In genomic region chr1:186403632-186404031, GRCh38 we compare ENCODE assay signal across 25 cellular contexts. TPM values are rescaled to one million over a fixed set of nuclear protein-coding genes. Genes with fewer than 3 reads are reported as not detected.
"Had no signal": no experiment of that assay in that cellular context is flagged by ENCODE, and none has a peak within 500 bp of the region (broad histone marks: within the 10 kb centered on the region; RNA-seq: fewer than 3 reads in every experiment).

No MANE protein-coding gene starts in this region.

- DNase-seq: effector memory CD4-positive, alpha-beta T cell; esophagus squamous epithelium; foreskin fibroblast; kidney; left cardiac atrium; left ventricle myocardium inferior; lower lobe of right lung; midbrain; spleen; stimulated activated CD4-positive, alpha-beta T cell treated with anti-CD3 and anti-CD28 coated beads, Interleukin-15, amount 100 ng/mL, for 24 hours; stimulated activated CD4-positive, alpha-beta T cell treated with anti-CD3 and anti-CD28 coated beads, Interleukin-1b, Interleukin-23, amount 100 ng/mL, for 48 hours; stimulated activated CD4-positive, alpha-beta T cell treated with anti-CD3 and anti-CD28 coated beads, Interleukin-4, amount 100 ng/mL, for 24 hours; stimulated activated naive B cell treated with anti-CD40 and anti-IgM and Interleukin-4, amounts not matched to agents 10 μg/mL and 1 μg/mL and 100 μg/mL, for 72 hours; stimulated activated naive CD8-positive, alpha-beta T cell treated with anti-CD3 and anti-CD28 coated beads, Interleukin-15, amount 100 ng/mL, for 72 hours; transverse colon had no signal

- H3K27ac ChIP-seq: esophagus squamous epithelium, left ventricle myocardium inferior, lower lobe of right lung, spleen, thoracic aorta, transverse colon had no signal

- H3K4me3 Mint-ChIP-seq: memory B cell; nephron; stimulated activated naive B cell treated with anti-CD40 and anti-IgM and Interleukin-4, amounts not matched to agents 10 μg/mL and 1 μg/mL and 100 μg/mL, for 72 hours; stimulated activated naive CD8-positive, alpha-beta T cell treated with anti-CD3 and anti-CD28 coated beads, Interleukin-15, amount 100 ng/mL, for 72 hours had no signal

- H3K4me1 Mint-ChIP-seq: memory B cell; nephron; stimulated activated naive B cell treated with anti-CD40 and anti-IgM and Interleukin-4, amounts not matched to agents 10 μg/mL and 1 μg/mL and 100 μg/mL, for 72 hours; stimulated activated naive CD8-positive, alpha-beta T cell treated with anti-CD3 and anti-CD28 coated beads, Interleukin-15, amount 100 ng/mL, for 72 hours had no signal

- H3K27me3 ChIP-seq: esophagus squamous epithelium, spleen, transverse colon had no signal

- H3K27me3 Mint-ChIP-seq: memory B cell; stimulated activated naive B cell treated with anti-CD40 and anti-IgM and Interleukin-4, amounts not matched to agents 10 μg/mL and 1 μg/mL and 100 μg/mL, for 72 hours; stimulated activated naive CD8-positive, alpha-beta T cell treated with anti-CD3 and anti-CD28 coated beads, Interleukin-15, amount 100 ng/mL, for 72 hours had no signal

- ATAC-seq: left cardiac atrium; lower lobe of right lung; sciatic nerve; stimulated activated naive B cell treated with anti-CD40 and anti-IgM and Interleukin-4, amounts not matched to agents 10 μg/mL and 1 μg/mL and 100 μg/mL, for 72 hours; stimulated activated naive CD8-positive, alpha-beta T cell treated with anti-CD3 and anti-CD28 coated beads, Interleukin-15, amount 100 ng/mL, for 72 hours had no signal

- H3K9me3 ChIP-seq: esophagus squamous epithelium, left ventricle myocardium inferior, lower lobe of right lung, spleen, thoracic aorta, transverse colon had no signal

- H3K4me1 ChIP-seq: esophagus squamous epithelium, left ventricle myocardium inferior, lower lobe of right lung, transverse colon had no signal

- H3K27ac Mint-ChIP-seq: memory B cell; nephron; stimulated activated naive B cell treated with anti-CD40 and anti-IgM and Interleukin-4, amounts not matched to agents 10 μg/mL and 1 μg/mL and 100 μg/mL, for 72 hours; stimulated activated naive CD8-positive, alpha-beta T cell treated with anti-CD3 and anti-CD28 coated beads, Interleukin-15, amount 100 ng/mL, for 72 hours had no signal

- H3K4me3 ChIP-seq: esophagus squamous epithelium, left ventricle myocardium inferior, lower lobe of right lung, spleen, thoracic aorta, transverse colon had no signal

RNA-seq across cellular contexts. Expression of gene PDC, which starts 57.3 kb away (rescaled TPM):
- total RNA-seq: epithelial cell of proximal tubule, esophagus squamous epithelium, kidney, left cardiac atrium, left ventricle myocardium inferior, lower lobe of right lung, omental fat pad, pulmonary artery endothelial cell, sciatic nerve, skeletal muscle tissue, spleen, subcutaneous adipose tissue, thoracic aorta, transverse colon, ureter had no signal
- polyA plus RNA-seq: spleen had no signal
